In genomic region chr16:48959204-48959603, GRCh38 we compare ENCODE assay signal across 24 cellular contexts.
A peak's percentile ranks its signal among the peaks of the same experiment; 100 is the strongest.
DNase-seq lines count a peak whose midpoint lies in the region; ATAC-seq and TF ChIP-seq lines count a peak whose summit lies in the region.
"Had no signal": no experiment of that assay in that cellular context is flagged by ENCODE, and none has a peak within 500 bp of the region (broad histone marks: within the 10 kb centered on the region; RNA-seq: fewer than 3 reads in every experiment).

No MANE protein-coding gene starts in this region.

- H3K27me3 Mint-ChIP-seq in nephron progenitor cell (ENCODE audit: low read depth, poor library complexity): peaks cover 6% of the 10 kb centered on the region
- H3K27me3 Mint-ChIP-seq: activated B cell treated with CpG ODN at 0.5 μM for 24 hours; naive B cell; stimulated activated naive CD8-positive, alpha-beta T cell treated with anti-CD3 and anti-CD28 coated beads, Interleukin-15, amount 100 ng/mL, for 72 hours had no signal

- no peaks in the 10 kb centered on the region for H3K27me3 ChIP-seq in ascending aorta
- H3K27me3 ChIP-seq: body of pancreas, tibial nerve had no signal

- ATAC-seq in GM18861 (IDR thresholded peaks at IDR 0.05; ENCODE audit: unreplicated experiment) (no peak), HG03280 (IDR thresholded peaks at IDR 0.05; ENCODE audit: unreplicated experiment) (no peak)
- ATAC-seq: body of pancreas; HepG2; stimulated activated naive CD8-positive, alpha-beta T cell treated with anti-CD3 and anti-CD28 coated beads, Interleukin-15, amount 100 ng/mL, for 72 hours had no signal

- peak overlapping the region; percentile 57 for H3K27ac Mint-ChIP-seq in nephron progenitor cell
- H3K27ac Mint-ChIP-seq: activated B cell treated with CpG ODN at 0.5 μM for 24 hours; memory B cell; naive B cell; stimulated activated naive CD8-positive, alpha-beta T cell treated with anti-CD3 and anti-CD28 coated beads, Interleukin-15, amount 100 ng/mL, for 72 hours had no signal

- DNase-seq in NCI-H1694 treated with DMSO at 0.1 percent for 48 hours (lab: John Stamatoyannopoulos, UW) (peak; percentile 1), NCI-H1694 (lab: John Stamatoyannopoulos, UW) (no peak), LoVo (ENCODE audit: low spot score) (peak; percentile 54), astrocyte of the hippocampus (ENCODE audit: low read depth, low spot score) (peak; percentile 20), nephron progenitor cell (no peak), ascending aorta (ENCODE audit: low spot score in 2 of 2) (no peak)
- DNase-seq: activated B cell treated with CpG ODN at 0.5 μM for 24 hours; activated CD4-positive, alpha-beta T cell treated with anti-CD3 and anti-CD28 coated beads, Interleukin-2, amount 50 U/mL, for 48 hours; activated CD8-positive, alpha-beta memory T cell treated with anti-CD3 and anti-CD28 coated beads, Interleukin-2, amount 50 U/mL, for 48 hours; activated effector memory CD4-positive, alpha-beta T cell treated with Interleukin-2 at 50 U/mL for 16 hours; body of pancreas; DND-41; kidney; MM.1S; naive B cell; NCI-H1930; right cardiac atrium; stimulated activated naive CD8-positive, alpha-beta T cell treated with anti-CD3 and anti-CD28 coated beads, Interleukin-15, amount 100 ng/mL, for 72 hours; T1000 had no signal

- no peaks in the 10 kb centered on the region for H3K9me3 ChIP-seq in ascending aorta
- H3K9me3 ChIP-seq: tibial nerve had no signal

- no peak overlapping the region for H3K27ac ChIP-seq in ascending aorta
- H3K27ac ChIP-seq: body of pancreas, tibial nerve had no signal

- no peak overlapping the region for H3K4me3 Mint-ChIP-seq in nephron progenitor cell
- H3K4me3 Mint-ChIP-seq: activated B cell treated with CpG ODN at 0.5 μM for 24 hours; memory B cell; naive B cell; stimulated activated naive CD8-positive, alpha-beta T cell treated with anti-CD3 and anti-CD28 coated beads, Interleukin-15, amount 100 ng/mL, for 72 hours had no signal

- no peaks in the 10 kb centered on the region for H3K4me1 ChIP-seq in ascending aorta
- H3K4me1 ChIP-seq: body of pancreas, tibial nerve had no signal

- no peaks in the 10 kb centered on the region for H3K36me3 ChIP-seq in ascending aorta
- H3K36me3 ChIP-seq: tibial nerve had no signal

- peaks cover 5% of the 10 kb centered on the region for H3K9me3 Mint-ChIP-seq in nephron progenitor cell
- H3K9me3 Mint-ChIP-seq: activated B cell treated with CpG ODN at 0.5 μM for 24 hours had no signal

- intact Hi-C loops in ascending aorta (cut with DNase I): no loop called here

- TF ChIP-seq CTCF in nephron progenitor cell (IDR thresholded peaks at IDR 0.05): no peak
- TF ChIP-seq CTCF in ascending aorta (IDR thresholded peaks at IDR 0.05): no peak

- peaks cover 55% of the 10 kb centered on the region for H3K4me1 Mint-ChIP-seq in nephron progenitor cell
- H3K4me1 Mint-ChIP-seq: memory B cell; naive B cell; stimulated activated naive CD8-positive, alpha-beta T cell treated with anti-CD3 and anti-CD28 coated beads, Interleukin-15, amount 100 ng/mL, for 72 hours had no signal

- H3K36me3 Mint-ChIP-seq in nephron progenitor cell (ENCODE audit: low read depth): no peaks in the 10 kb centered on the region
- H3K36me3 Mint-ChIP-seq: memory B cell, naive B cell had no signal

- no peak overlapping the region for H3K4me3 ChIP-seq in ascending aorta
- H3K4me3 ChIP-seq: body of pancreas, tibial nerve had no signal

Comparison
In these comparisons a context has a peak if more than half of its experiments do, and no peak if none do; other contexts are left out.
1. DNase-seq: peak in NCI-H1694 treated with DMSO at 0.1 percent for 48 hours (single experiment), LoVo (single experiment) and astrocyte of the hippocampus (single experiment); none in NCI-H1694 (single experiment), nephron progenitor cell (single experiment) and ascending aorta (0 of 2).